1 cellular context compared by ENCODE assay signal in genomic region chr9:87699835-87700234, GRCh38.
TF ChIP-seq lines count a peak whose summit lies in the region.

No MANE protein-coding gene starts in this region.

TF ChIP-seq in IMR-90, 13 proteins besides CTCF, POLR2A, EP300 and RAD21:
- TF ChIP-seq CHD1 (IDR thresholded peaks at IDR 0.05; ENCODE audit: low read depth, low read length), result no peak
- no peak for TF ChIP-seq CEBPB (IDR thresholded peaks at IDR 0.05; ENCODE audit: low read depth, low read length)
- no peak for TF ChIP-seq ELK1 (IDR thresholded peaks at IDR 0.05; ENCODE audit: borderline replicate concordance, low read depth, low read length)
- TF ChIP-seq SMC3 (IDR thresholded peaks at IDR 0.05; ENCODE audit: low read depth, low read length), result no peak
- TF ChIP-seq MXI1 (IDR thresholded peaks at IDR 0.05; ENCODE audit: borderline replicate concordance, low read depth, low read length), result no peak
- no peak for TF ChIP-seq NFE2L2 (IDR thresholded peaks at IDR 0.05; ENCODE audit: low read depth, low read length)
TF ChIP-seq in IMR-90: peak in this region for 0.
